Comparison of ENCODE assay signal across 19 cellular contexts in the genomic region with DNA sequence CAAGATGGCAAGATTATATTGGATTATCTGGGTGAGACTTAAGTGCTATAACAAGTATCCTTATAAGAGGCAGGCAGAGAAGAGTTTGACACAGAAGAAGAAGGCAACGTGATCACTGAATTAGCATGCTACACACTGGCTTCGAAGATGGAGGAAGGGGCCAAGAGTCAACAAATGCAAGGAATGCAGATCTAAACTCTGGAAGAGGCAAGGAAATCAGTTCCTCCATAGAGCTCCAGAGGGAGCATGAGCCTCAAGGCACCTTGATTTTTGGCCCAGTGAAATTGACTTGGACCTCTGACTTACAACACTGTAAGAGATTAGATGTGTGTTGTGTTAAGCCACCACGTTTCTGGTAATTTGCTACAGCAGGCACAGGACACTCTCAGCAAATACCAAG.
"Had no signal": no experiment of that assay in that cellular context is flagged by ENCODE, and none has a peak within 500 bp of the region (broad histone marks: within the 10 kb centered on the region; RNA-seq: fewer than 3 reads in every experiment).

No MANE protein-coding gene starts in this region.

- H3K27ac ChIP-seq: epithelial cell of prostate, esophagus muscularis mucosa, gastrocnemius medialis, heart right ventricle, neutrophil, sigmoid colon, skin epidermis, stomach, thoracic aorta had no signal

- H3K27me3 ChIP-seq: esophagus muscularis mucosa, gastrocnemius medialis, heart right ventricle, neutrophil, sigmoid colon, stomach had no signal

- H3K4me1 ChIP-seq: esophagus muscularis mucosa, gastrocnemius medialis, heart right ventricle, sigmoid colon, stomach had no signal

- H3K27me3 Mint-ChIP-seq: naive thymus-derived CD8-positive, alpha-beta T cell had no signal

- DNase-seq: effector memory CD4-positive, alpha-beta T cell; gastrocnemius medialis; heart right ventricle; islet precursor cell; mammary epithelial cell; mucosa of descending colon; naive thymus-derived CD8-positive, alpha-beta T cell; posterior cingulate gyrus; sigmoid colon; stimulated activated naive CD4-positive, alpha-beta T cell; stomach; substantia nigra had no signal

- ATAC-seq: gastrocnemius medialis; heart right ventricle; left lobe of liver; mucosa of descending colon; naive thymus-derived CD8-positive, alpha-beta T cell had no signal

- H3K9me3 Mint-ChIP-seq: type B pancreatic cell had no signal

- H3K9me3 ChIP-seq: esophagus muscularis mucosa, gastrocnemius medialis, mucosa of descending colon, neutrophil, sigmoid colon, stomach, thoracic aorta had no signal

- H3K4me1 Mint-ChIP-seq: naive thymus-derived CD8-positive, alpha-beta T cell had no signal

- H3K36me3 ChIP-seq: esophagus muscularis mucosa, gastrocnemius medialis, heart right ventricle, neutrophil, sigmoid colon, stomach, thoracic aorta had no signal

- H3K4me3 Mint-ChIP-seq: naive thymus-derived CD8-positive, alpha-beta T cell; type B pancreatic cell had no signal

- H3K4me3 ChIP-seq: esophagus muscularis mucosa, gastrocnemius medialis, heart right ventricle, mucosa of descending colon, sigmoid colon, skin epidermis, stomach, thoracic aorta had no signal

- H3K36me3 Mint-ChIP-seq: type B pancreatic cell had no signal

- H3K27ac Mint-ChIP-seq: naive thymus-derived CD8-positive, alpha-beta T cell; type B pancreatic cell had no signal
